In genomic region chr5:131795128-131795719, GRCh38 we compare ENCODE assay signal across 8 cellular contexts. TPM values are rescaled to one million over a fixed set of nuclear protein-coding genes. Genes with fewer than 3 reads are reported as not detected.
DNase-seq lines count a peak whose midpoint lies in the region; ATAC-seq, FAIRE-seq and TF ChIP-seq lines count a peak whose summit lies in the region.

No MANE protein-coding gene starts in this region.

- H3K9me3 ChIP-seq in Panc1 (ENCODE audit: control insufficient read depth, insufficient read depth, low read depth, low read length) = no peaks in the 10 kb centered on the region
- H3K9me3 ChIP-seq in fibroblast of lung (ENCODE audit: control insufficient read depth, insufficient read depth, low read depth, low read length) = no peaks in the 10 kb centered on the region
- H3K9me3 ChIP-seq in skeletal muscle tissue (ENCODE audit: control insufficient read depth in 3 of 3, low read length in 3 of 3) = no peaks in the 10 kb centered on the region

- H3K4me1 ChIP-seq in Panc1 (ENCODE audit: control insufficient read depth, insufficient read depth, low read length) = peaks cover 21% of the 10 kb centered on the region
- H3K4me1 ChIP-seq in fibroblast of lung (ENCODE audit: control insufficient read depth, extremely low read depth, insufficient read depth, low read length) = peaks cover 2% of the 10 kb centered on the region
- H3K4me1 ChIP-seq in skeletal muscle tissue (ENCODE audit: control insufficient read depth in 3 of 3, insufficient read depth in 3 of 3, low read length in 3 of 3) = peaks cover 6 to 24% (median 14%) of the 10 kb centered on the region in 3 donors

- POLR2A ChIA-PET in Panc1 (lab: Charles Lee) = no interaction called here

- in situ Hi-C loops in Panc1 (cut with HindIII; ENCODE audit: low pct_unique_long_range_greater_than_20kb, low sequenced_read_pairs) = no loop called here

- H3K4me3 ChIP-seq in Panc1 (ENCODE audit: low read depth in 2 of 2, low read length in 2 of 2) (peak overlapping the region; percentile 96 to 99), fibroblast of lung (replicated peaks in 1 of 4; ENCODE audit: control extremely low read depth in 1 of 4, insufficient read depth in 1 of 4, low read depth in 3 of 4, low read length in 4 of 4) (peak overlapping the region; percentile 80 to 100 (median 98)), skeletal muscle tissue (ENCODE audit: low read length in 3 of 3) (peak overlapping the region; percentile 80 to 96 (median 83))

- CTCF ChIA-PET in Panc1 (lab: Charles Lee) = interaction anchor here (0.7 kb wide), 1 partner anchor 10 kb away, joined by 3 read pairs; no protein-coding TSS in a partner anchor

- peak overlapping the region; percentile 96 for H3K27ac ChIP-seq in Panc1 (ENCODE audit: low read length)
- no peak overlapping the region for H3K27ac ChIP-seq in fibroblast of lung (ENCODE audit: insufficient read depth, low read length)
- H3K27ac ChIP-seq in skeletal muscle tissue (ENCODE audit: low read depth, low read length) = peak overlapping the region; percentile 100

- no peak for TF ChIP-seq POLR2A in GM12892 (IDR thresholded peaks at IDR 0.05; ENCODE audit: low read depth, low read length)

- DNase-seq in GM18507 (ENCODE audit: extremely low spot score, insufficient read length, low read depth) (peak; percentile 5), Panc1 (ENCODE audit: low read depth, low spot score) (no peak), fibroblast of lung (ENCODE audit: low read depth in 2 of 2) (peak in 1 of 2 donors; percentile 23), NCI-H2227 treated with DMSO at 0.1 percent for 48 hours (lab: John Stamatoyannopoulos, UW) (no peak), GM12892 (ENCODE audit: insufficient read length) (no peak)

- ATAC-seq in Panc1 = no peak
- no peak for ATAC-seq in HG02938 (IDR thresholded peaks at IDR 0.05; ENCODE audit: unreplicated experiment)
- no peak for ATAC-seq in GM18502 (IDR thresholded peaks at IDR 0.05; ENCODE audit: poor library complexity, unreplicated experiment)

- H3K9ac ChIP-seq in fibroblast of lung (ENCODE audit: insufficient read depth, low read length) = peak overlapping the region; percentile 100
- peak overlapping the region; percentile 96 to 99 (median 99) for H3K9ac ChIP-seq in skeletal muscle tissue (ENCODE audit: low read depth in 1 of 3, low read length in 3 of 3)

- FAIRE-seq in GM18507 (lab: Jason Lieb, UNC) = peak; percentile 67
- no peak for FAIRE-seq in GM12892 (lab: Jason Lieb, UNC)

- peaks cover 6% of the 10 kb centered on the region for H4K20me1 ChIP-seq in fibroblast of lung (ENCODE audit: control insufficient read depth, extremely low read depth, insufficient read depth, low read length)

- no peak overlapping the region for H2AFZ ChIP-seq in fibroblast of lung (ENCODE audit: low read length)

- H3K79me2 ChIP-seq in fibroblast of lung (ENCODE audit: control insufficient read depth, insufficient read depth, low read length) = peaks cover 64% of the 10 kb centered on the region

- peak overlapping the region; percentile 95 for H3K4me2 ChIP-seq in fibroblast of lung (ENCODE audit: extremely low read depth, insufficient read depth, low read length)

- intact Hi-C loops in Panc1 (cut with micrococcal nuclease; ENCODE audit: unreplicated experiment) = no loop called here

- H3K27me3 ChIP-seq in Panc1 (ENCODE audit: control insufficient read depth, insufficient read depth, low read length) (no peaks in the 10 kb centered on the region), fibroblast of lung (ENCODE audit: control insufficient read depth, insufficient read depth, low read length) (no peaks in the 10 kb centered on the region), skeletal muscle tissue (ENCODE audit: control insufficient read depth in 3 of 3, insufficient read depth in 3 of 3, low read length in 3 of 3) (no peaks in the 10 kb centered on the region)

- H3K36me3 ChIP-seq in Panc1 (ENCODE audit: control insufficient read depth, insufficient read depth, low read length) (peaks cover 3% of the 10 kb centered on the region), fibroblast of lung (ENCODE audit: control insufficient read depth, insufficient read depth, low read length) (no peaks in the 10 kb centered on the region), skeletal muscle tissue (ENCODE audit: control insufficient read depth in 3 of 3, insufficient read depth in 3 of 3, low read length in 3 of 3) (peaks cover 0 to 2% (median 0%) of the 10 kb centered on the region in 3 donors)

- no TSS peak for BruUV-seq in Panc1 (replicated peaks; lab: Mats Ljungman, UMichigan)

- no peak for TF ChIP-seq CTCF in Panc1 (IDR thresholded peaks at IDR 0.05)
- TF ChIP-seq CTCF in fibroblast of lung (conservative IDR thresholded peaks at IDR 0.05 in 1 of 2, IDR thresholded peaks at IDR 0.05 in 1 of 2; ENCODE audit: low read depth in 1 of 2, low read length in 2 of 2) = no peak

RNA-seq across cellular contexts. Expression of gene FNIP1, which starts 1.6 kb away (rescaled TPM):
- total RNA-seq in Panc1 (2021; ENCODE audit: unreplicated experiment) = 48.3 TPM
- 9.4 TPM for polyA plus RNA-seq in Panc1 (2012; ENCODE audit: insufficient read length)
- 79.4 and 97.8 TPM in 2 replicates for total RNA-seq in fibroblast of lung
- 30.7 and 36.4 TPM in 2 replicates for polyA plus RNA-seq in fibroblast of lung
- 13.5 and 18.1 TPM in 2 replicates for polyA plus RNA-seq in fibroblast of lung (2012)
- 9.9 and 11.3 TPM in 2 replicates for polyA minus RNA-seq in fibroblast of lung (ENCODE audit: low replicate concordance)
- 27.1 TPM for total RNA-seq in skeletal muscle tissue
- 12.7 TPM for polyA plus RNA-seq in GM12892 (2012; ENCODE audit: missing spikeins)
